1 cellular context compared by ENCODE assay signal in genomic region chr22:23238707-23239106, GRCh38.
TF ChIP-seq lines count a peak whose summit lies in the region.

No MANE protein-coding gene starts in this region.

TF ChIP-seq in WTC11, 78 proteins besides CTCF, POLR2A, EP300 and RAD21 (continued from another document):
- no peak for TF ChIP-seq ATF3 (CRISPR knock-in tag; conservative IDR thresholded peaks at IDR 0.05)
- TF ChIP-seq ZNF512 (CRISPR knock-in tag; IDR thresholded peaks at IDR 0.05; ENCODE audit: borderline replicate concordance) = no peak
- TF ChIP-seq ZNF219 (CRISPR knock-in tag; IDR thresholded peaks at IDR 0.05; ENCODE audit: borderline replicate concordance) = no peak
- TF ChIP-seq PRRX2 (CRISPR knock-in tag; IDR thresholded peaks at IDR 0.05) = no peak
- TF ChIP-seq HMGA2 (CRISPR knock-in tag; IDR thresholded peaks at IDR 0.05) = no peak
- no peak for TF ChIP-seq TCF7 (CRISPR knock-in tag; IDR thresholded peaks at IDR 0.05; ENCODE audit: low read depth)
- TF ChIP-seq KAT7 (CRISPR knock-in tag; IDR thresholded peaks at IDR 0.05; ENCODE audit: borderline replicate concordance) = no peak
- no peak for TF ChIP-seq RELA (CRISPR knock-in tag; IDR thresholded peaks at IDR 0.05; ENCODE audit: borderline replicate concordance)
TF ChIP-seq in WTC11: peak in this region for 0.
